ENCODE assay signal across 1 cellular context in genomic region chr1:95118019-95118499, GRCh38.
TF ChIP-seq lines count a peak whose summit lies in the region.

No MANE protein-coding gene starts in this region.

TF ChIP-seq in H1, 55 proteins besides CTCF, POLR2A, EP300 and RAD21:
- TF ChIP-seq SIX5 (IDR thresholded peaks at IDR 0.05; ENCODE audit: low read depth, low read length) (no peak), BACH1 (IDR thresholded peaks at IDR 0.05; ENCODE audit: low read length) (no peak), TCF12 (IDR thresholded peaks at IDR 0.05; ENCODE audit: low read depth, low read length) (no peak), POU5F1 (IDR thresholded peaks at IDR 0.05; ENCODE audit: low read depth, low read length) (no peak), KDM1A (IDR thresholded peaks at IDR 0.05; ENCODE audit: borderline replicate concordance, low read length) (peak; percentile 75; the same call in 1 of the 2 replicates), FOSL1 (IDR thresholded peaks at IDR 0.05; ENCODE audit: insufficient read depth, low read depth, low read length) (no peak), ASH2L (IDR thresholded peaks at IDR 0.05; ENCODE audit: low read length) (peak; percentile 13), POLR2AphosphoS5 (IDR thresholded peaks at IDR 0.05; ENCODE audit: low read depth, low read length) (no peak), MAX (IDR thresholded peaks at IDR 0.05) (no peak), RBBP5 (IDR thresholded peaks at IDR 0.05; ENCODE audit: borderline replicate concordance, low read depth, low read length) (no peak), HDAC2 (IDR thresholded peaks at IDR 0.05; ENCODE audit: borderline replicate concordance in 1 of 2, low read depth in 2 of 2, low read length in 2 of 2) (no peak), E2F6 (IDR thresholded peaks at IDR 0.05) (no peak), EZH2 (IDR thresholded peaks at IDR 0.05; ENCODE audit: low read depth, low read length, severe bottlenecking) (no peak), SP1 (IDR thresholded peaks at IDR 0.05; ENCODE audit: low read depth, low read length) (no peak), TAF1 (IDR thresholded peaks at IDR 0.05; ENCODE audit: low read depth, low read length) (no peak), NANOG (IDR thresholded peaks at IDR 0.05; ENCODE audit: insufficient read depth, low read depth, low read length, poor library complexity, severe bottlenecking) (no peak), CBX5 (IDR thresholded peaks at IDR 0.05; ENCODE audit: low read depth, low read length) (no peak)
